ENCODE assay signal across 1 cellular context in genomic region chr14:101706509-101707284, GRCh38.
TF ChIP-seq lines count a peak whose summit lies in the region.

No MANE protein-coding gene starts in this region.

TF ChIP-seq in IMR-90, 13 proteins besides CTCF, POLR2A, EP300 and RAD21:
- TF ChIP-seq RFX5 (IDR thresholded peaks at IDR 0.05; ENCODE audit: low read depth, low read length) (no peak), MXI1 (IDR thresholded peaks at IDR 0.05; ENCODE audit: borderline replicate concordance, low read depth, low read length) (no peak)
